16 cellular contexts compared by ENCODE assay signal in genomic region chr5:1723957-1724821, GRCh38.
DNase-seq lines count a peak whose midpoint lies in the region; ATAC-seq, FAIRE-seq and TF ChIP-seq lines count a peak whose summit lies in the region.
"Had no signal": no experiment of that assay in that cellular context is flagged by ENCODE, and none has a peak within 500 bp of the region (broad histone marks: within the 10 kb centered on the region; RNA-seq: fewer than 3 reads in every experiment).

No MANE protein-coding gene starts in this region.

- no peak overlapping the region for H3K4me3 ChIP-seq in prostate gland
- H3K4me3 ChIP-seq: SJCRH30 had no signal

- 86% methylated on average over 21 of the region's 21 CpGs for WGBS in prostate gland

- no peaks in the 10 kb centered on the region for H3K27me3 ChIP-seq in prostate gland (replicated peaks; ENCODE audit: insufficient read depth)
- H3K27me3 ChIP-seq: SJCRH30 had no signal

- no peaks in the 10 kb centered on the region for H3K9me3 ChIP-seq in prostate gland
- H3K9me3 ChIP-seq: SJCRH30 had no signal

- no peak overlapping the region for H3K27ac ChIP-seq in prostate gland
- H3K27ac ChIP-seq: SJCRH30 had no signal

- no peak for FAIRE-seq in GM12891 (lab: Jason Lieb, UNC)
- FAIRE-seq: HTR-8/SVneo had no signal

- DNase-seq in activated CD8-positive, alpha-beta memory T cell treated with anti-CD3 and anti-CD28 coated beads, Interleukin-2, amount 50 U/mL, for 48 hours: peak; percentile 45
- no peak for DNase-seq in activated CD8-positive, alpha-beta memory T cell treated with anti-CD3 and anti-CD28 coated beads, Interleukin-2, amount 50 U/mL, for 4 hours
- DNase-seq in GM12891 (ENCODE audit: insufficient read length, low spot score): peak; percentile 1
- peak; percentile 51 for DNase-seq in islet precursor cell
- DNase-seq in prostate gland (ENCODE audit: low spot score): peak; percentile 3
- no peak for DNase-seq in dermis blood vessel endothelial cell
- no peak for DNase-seq in OCI-M2 (lab: John Stamatoyannopoulos, UW; ENCODE audit: unreplicated experiment)
- DNase-seq: ACHN; effector memory CD8-positive, alpha-beta T cell; NCI-H1694; NCI-H446 treated with DMSO at 0.1 percent for 48 hours; SJCRH30; T-helper 9 cell had no signal

- ATAC-seq in GM19397 (IDR thresholded peaks at IDR 0.05; ENCODE audit: unreplicated experiment): no peak
- ATAC-seq: HCT116 had no signal

- H3K4me1 ChIP-seq in prostate gland (replicated peaks): no peaks in the 10 kb centered on the region
- H3K4me1 ChIP-seq: SJCRH30 had no signal

- H3K36me3 ChIP-seq in prostate gland: no peaks in the 10 kb centered on the region
- H3K36me3 ChIP-seq: SJCRH30 had no signal

- intact Hi-C loops in prostate gland (cut with DNase I): no loop called here

- TF ChIP-seq POLR2A in GM12891 (IDR thresholded peaks at IDR 0.05; ENCODE audit: low read depth, low read length) (no peak), prostate gland (IDR thresholded peaks at IDR 0.05) (no peak)

- TF ChIP-seq CTCF in prostate gland (IDR thresholded peaks at IDR 0.05): no peak

TF ChIP-seq in GM12891, 5 proteins besides CTCF, POLR2A, EP300 and RAD21:
- TF ChIP-seq POLR2AphosphoS5 (IDR thresholded peaks at IDR 0.05; ENCODE audit: low read depth, low read length) (no peak), POU2F2 (IDR thresholded peaks at IDR 0.05; ENCODE audit: low read depth, low read length) (no peak), SPI1 (IDR thresholded peaks at IDR 0.05; ENCODE audit: low read depth, low read length) (no peak), TAF1 (IDR thresholded peaks at IDR 0.05; ENCODE audit: low read depth, low read length) (no peak), PAX5 (IDR thresholded peaks at IDR 0.05; ENCODE audit: insufficient read depth, low read length, severe bottlenecking) (no peak)

Comparison
In these comparisons a context has a peak if more than half of its experiments do, and no peak if none do; other contexts are left out.
1. DNase-seq: peak in activated CD8-positive, alpha-beta memory T cell treated with anti-CD3 and anti-CD28 coated beads, Interleukin-2, amount 50 U/mL, for 48 hours (single experiment), GM12891 (single experiment), islet precursor cell (single experiment) and prostate gland (single experiment); none in activated CD8-positive, alpha-beta memory T cell treated with anti-CD3 and anti-CD28 coated beads, Interleukin-2, amount 50 U/mL, for 4 hours (single experiment), dermis blood vessel endothelial cell (single experiment) and OCI-M2 (single experiment).